In genomic region chr18:49553003-49553402, GRCh38 we compare ENCODE assay signal across 9 cellular contexts. TPM values are rescaled to one million over a fixed set of nuclear protein-coding genes. Genes with fewer than 3 reads are reported as not detected.
"Had no signal": no experiment of that assay in that cellular context is flagged by ENCODE, and none has a peak within 500 bp of the region (broad histone marks: within the 10 kb centered on the region; RNA-seq: fewer than 3 reads in every experiment).

No MANE protein-coding gene starts in this region.

- DNase-seq: H7, HFFc6, KBM-7 had no signal

- H3K27ac ChIP-seq: KMS-11 had no signal

- ATAC-seq: GM23338, HCT116 had no signal

- H3K27ac Mint-ChIP-seq: GM23338, HFFc6, IgD-negative memory B cell had no signal

- FAIRE-seq: HTR-8/SVneo had no signal

- H3K4me3 ChIP-seq: GM23338, HAP-1 had no signal

- H3K36me3 ChIP-seq: HAP-1 had no signal

- H3K4me1 Mint-ChIP-seq: IgD-negative memory B cell had no signal

- H3K9ac ChIP-seq: KMS-11 had no signal

- H3K4me3 Mint-ChIP-seq: GM23338, HFFc6, IgD-negative memory B cell had no signal

RNA-seq across cellular contexts. Expression of gene LIPG, which starts 8.9 kb away (rescaled TPM):
- total RNA-seq: HFFc6 had no signal
- polyA plus RNA-seq: IgD-negative memory B cell had no signal
